Comparison of ENCODE assay signal across 12 cellular contexts in genomic region chr15:66760968-66761722, GRCh38. TPM values are rescaled to one million over a fixed set of nuclear protein-coding genes. Genes with fewer than 3 reads are reported as not detected.
DNase-seq lines count a peak whose midpoint lies in the region; ATAC-seq and TF ChIP-seq lines count a peak whose summit lies in the region.
"Had no signal": no experiment of that assay in that cellular context is flagged by ENCODE, and none has a peak within 500 bp of the region (broad histone marks: within the 10 kb centered on the region; RNA-seq: fewer than 3 reads in every experiment).

No MANE protein-coding gene starts in this region.

- H4K20me1 ChIP-seq in OCI-LY7 (ENCODE audit: insufficient read depth, low read length): no peaks in the 10 kb centered on the region

- no peaks in the 10 kb centered on the region for H3K27me3 Mint-ChIP-seq in chondrocyte (ENCODE audit: low read depth)
- H3K27me3 Mint-ChIP-seq in natural killer cell treated with Interleukin-12 subunit alpha and Interleukin-12 subunit beta and Interleukin-15 and Interleukin-18, amount 100 ng/mL, for 72 hours: peaks cover 38 to 59% of the 10 kb centered on the region in 2 donors

- H3K9me3 Mint-ChIP-seq in chondrocyte (ENCODE audit: low read depth): no peaks in the 10 kb centered on the region
- no peaks in the 10 kb centered on the region for H3K9me3 Mint-ChIP-seq in natural killer cell treated with Interleukin-12 subunit alpha and Interleukin-12 subunit beta and Interleukin-15 and Interleukin-18, amount 100 ng/mL, for 72 hours
- H3K9me3 Mint-ChIP-seq: activated CD4-positive, alpha-beta T cell treated with anti-CD3 and anti-CD28 coated beads, Interleukin-2, amount 10 ng/mL, durations not matched to agents 7 days and 5 days; activated naive CD4-positive, alpha-beta T cell treated with anti-CD3 and anti-CD28 coated beads, Interleukin-2, amount 50 U/mL, for 24 hours had no signal

- DNase-seq in chondrocyte (ENCODE audit: low spot score): peak; percentile 29
- DNase-seq in lower lobe of right lung: peak; percentile 57
- DNase-seq in transverse colon: no peak
- no peak for DNase-seq in OCI-LY7 (ENCODE audit: low spot score)
- no peak for DNase-seq in T-helper 2 cell
- DNase-seq in mesenteric fat pad (ENCODE audit: low spot score): no peak
- no peak for DNase-seq in natural killer cell treated with Interleukin-12 subunit alpha and Interleukin-12 subunit beta and Interleukin-15 and Interleukin-18, amount 100 ng/mL, for 72 hours (ENCODE audit: low spot score)
- DNase-seq: activated CD4-positive, alpha-beta T cell treated with anti-CD3 and anti-CD28 coated beads, Interleukin-2, amount 10 ng/mL, durations not matched to agents 7 days and 5 days; NCI-H2029 treated with DMSO at 0.1 percent for 48 hours; stimulated activated CD4-positive, alpha-beta T cell treated with anti-CD3 and anti-CD28 coated beads, Interleukin-4, amount 100 ng/mL, for 4 hours had no signal

- no peaks in the 10 kb centered on the region for H3K27me3 ChIP-seq in HUES64 (ENCODE audit: insufficient read depth, low read length)
- no peaks in the 10 kb centered on the region for H3K27me3 ChIP-seq in lower lobe of right lung (ENCODE audit: low read depth)
- no peaks in the 10 kb centered on the region for H3K27me3 ChIP-seq in transverse colon

- CTCF ChIA-PET in OCI-LY7 (lab: Charles Lee; ENCODE audit: unreplicated experiment): no interaction called here

- H3K79me2 ChIP-seq in OCI-LY7 (ENCODE audit: insufficient read depth, low read depth, low read length): no peaks in the 10 kb centered on the region

- no peak overlapping the region for H3K9ac ChIP-seq in HUES64 (ENCODE audit: low read depth, low read length)

- BruUV-seq in OCI-LY7 (replicated peaks; lab: Mats Ljungman, UMichigan): no TSS peak

- no peak for TF ChIP-seq POLR2A in transverse colon (IDR thresholded peaks at IDR 0.05)

- in situ Hi-C loops in transverse colon (cut with MboI; ENCODE audit: low pct_ligation_motif_present in 1 of 4, low pct_unique_long_range_greater_than_20kb in 1 of 4, low sequenced_read_pairs in 3 of 4): loop anchor here in 2 of 4 donors (10.0 to 25.0 kb wide), 2 partner anchors 149 to 156 kb away; no protein-coding TSS in a partner anchor

- H3K4me3 Mint-ChIP-seq in chondrocyte (ENCODE audit: unreplicated experiment): no peak overlapping the region
- H3K4me3 Mint-ChIP-seq in natural killer cell treated with Interleukin-12 subunit alpha and Interleukin-12 subunit beta and Interleukin-15 and Interleukin-18, amount 100 ng/mL, for 72 hours: no peak overlapping the region
- H3K4me3 Mint-ChIP-seq: activated CD4-positive, alpha-beta T cell treated with anti-CD3 and anti-CD28 coated beads, Interleukin-2, amount 10 ng/mL, durations not matched to agents 7 days and 5 days; activated naive CD4-positive, alpha-beta T cell treated with anti-CD3 and anti-CD28 coated beads, Interleukin-2, amount 50 U/mL, for 24 hours had no signal

- POLR2A ChIA-PET in OCI-LY7 (lab: Charles Lee): no interaction called here

- no peaks in the 10 kb centered on the region for H3K36me3 Mint-ChIP-seq in chondrocyte (ENCODE audit: low read depth)
- H3K36me3 Mint-ChIP-seq in natural killer cell treated with Interleukin-12 subunit alpha and Interleukin-12 subunit beta and Interleukin-15 and Interleukin-18, amount 100 ng/mL, for 72 hours: no peaks in the 10 kb centered on the region
- H3K36me3 Mint-ChIP-seq: activated naive CD4-positive, alpha-beta T cell treated with anti-CD3 and anti-CD28 coated beads, Interleukin-2, amount 50 U/mL, for 24 hours had no signal

- no peaks in the 10 kb centered on the region for H3K9me2 ChIP-seq in OCI-LY7 (ENCODE audit: insufficient read depth, low read length)

- H3K4me3 ChIP-seq in HUES64 (ENCODE audit: low read length) (no peak overlapping the region), lower lobe of right lung (no peak overlapping the region), transverse colon (no peak overlapping the region), OCI-LY7 (ENCODE audit: low read depth, low read length, poor library complexity, severe bottlenecking) (no peak overlapping the region)

- peak overlapping the region; percentile 87 for H3K27ac Mint-ChIP-seq in chondrocyte (ENCODE audit: unreplicated experiment)
- no peak overlapping the region for H3K27ac Mint-ChIP-seq in natural killer cell treated with Interleukin-12 subunit alpha and Interleukin-12 subunit beta and Interleukin-15 and Interleukin-18, amount 100 ng/mL, for 72 hours
- H3K27ac Mint-ChIP-seq: activated CD4-positive, alpha-beta T cell treated with anti-CD3 and anti-CD28 coated beads, Interleukin-2, amount 10 ng/mL, durations not matched to agents 7 days and 5 days; activated naive CD4-positive, alpha-beta T cell treated with anti-CD3 and anti-CD28 coated beads, Interleukin-2, amount 50 U/mL, for 24 hours had no signal

- 87% methylated on average over 16 of the region's 16 CpGs for WGBS in HUES64
- WGBS in transverse colon (ENCODE audit: low coverage in 1 of 2), 2 donors: 42 to 49% methylated on average over 11 to 16 of the region's 16 CpGs

- peak in 1 of 2 donors; percentile 16 for ATAC-seq in lower lobe of right lung
- ATAC-seq in natural killer cell treated with Interleukin-12 subunit alpha and Interleukin-12 subunit beta and Interleukin-15 and Interleukin-18, amount 100 ng/mL, for 72 hours: no peak

- TF ChIP-seq CTCF in chondrocyte (IDR thresholded peaks at IDR 0.05) (no peak), lower lobe of right lung (IDR thresholded peaks at IDR 0.05) (no peak), transverse colon (IDR thresholded peaks at IDR 0.05) (no peak), OCI-LY7 (conservative IDR thresholded peaks at IDR 0.05; ENCODE audit: low read length) (no peak)

- H3K4me1 Mint-ChIP-seq in chondrocyte (ENCODE audit: low read depth): peaks cover 77% of the 10 kb centered on the region
- H3K4me1 Mint-ChIP-seq in natural killer cell treated with Interleukin-12 subunit alpha and Interleukin-12 subunit beta and Interleukin-15 and Interleukin-18, amount 100 ng/mL, for 72 hours (ENCODE audit: low read depth in 2 of 2): peaks cover 0 to 5% of the 10 kb centered on the region in 2 donors
- H3K4me1 Mint-ChIP-seq: activated naive CD4-positive, alpha-beta T cell treated with anti-CD3 and anti-CD28 coated beads, Interleukin-2, amount 50 U/mL, for 24 hours had no signal

- no peak overlapping the region for H2AFZ ChIP-seq in OCI-LY7 (ENCODE audit: low read length)

- H3K27ac ChIP-seq in HUES64 (ENCODE audit: low read depth, low read length): peak overlapping the region; percentile 26; the same call in 1 of the 2 replicates
- H3K27ac ChIP-seq in lower lobe of right lung: peak overlapping the region; percentile 87
- H3K27ac ChIP-seq in transverse colon: peak overlapping the region; percentile 64 to 75 (median 71)
- H3K27ac ChIP-seq in OCI-LY7 (ENCODE audit: low read depth, low read length, poor library complexity, severe bottlenecking): no peak overlapping the region

- peaks cover 20% of the 10 kb centered on the region for H3K4me1 ChIP-seq in HUES64 (ENCODE audit: insufficient read depth, low read length)
- H3K4me1 ChIP-seq in lower lobe of right lung: peaks cover 99% of the 10 kb centered on the region
- H3K4me1 ChIP-seq in transverse colon: peaks cover 27 to 51% (median 33%) of the 10 kb centered on the region in 4 donors
- H3K4me1 ChIP-seq in OCI-LY7 (ENCODE audit: insufficient read depth, low read length, poor library complexity, severe bottlenecking): no peaks in the 10 kb centered on the region

- intact Hi-C loops in lower lobe of right lung (cut with DNase I): no loop called here
- intact Hi-C loops in transverse colon (cut with DNase I; ENCODE audit: low total_unique reads): no loop called here
- intact Hi-C loops in OCI-LY7 (cut with micrococcal nuclease; ENCODE audit: unreplicated experiment): no loop called here

- no peak overlapping the region for H3K4me2 ChIP-seq in OCI-LY7 (ENCODE audit: low read length)

- no peak for TF ChIP-seq EP300 in transverse colon (IDR thresholded peaks at IDR 0.05; ENCODE audit: low read depth)

- no peaks in the 10 kb centered on the region for H3K9me3 ChIP-seq in HUES64 (ENCODE audit: insufficient read depth, low read depth, low read length)
- H3K9me3 ChIP-seq in lower lobe of right lung: no peaks in the 10 kb centered on the region
- H3K9me3 ChIP-seq in transverse colon: no peaks in the 10 kb centered on the region
- H3K9me3 ChIP-seq in OCI-LY7 (ENCODE audit: low read length): no peaks in the 10 kb centered on the region

- H3K36me3 ChIP-seq in HUES64 (ENCODE audit: insufficient read depth, low read length): no peaks in the 10 kb centered on the region
- H3K36me3 ChIP-seq in lower lobe of right lung: no peaks in the 10 kb centered on the region
- no peaks in the 10 kb centered on the region for H3K36me3 ChIP-seq in transverse colon
- H3K36me3 ChIP-seq in OCI-LY7 (ENCODE audit: insufficient read depth, low read length): no peaks in the 10 kb centered on the region

RNA-seq across cellular contexts. Expression of gene SMAD6, which starts 59.1 kb away (rescaled TPM):
- 3.8 TPM for polyA plus RNA-seq in HUES64 (2013, experiment 1 of 2)
- 4.2 TPM for polyA plus RNA-seq in HUES64 (2013, experiment 2 of 2)
- 5.2 to 29.0 TPM (median 6.6 TPM) in 3 replicates for total RNA-seq in chondrocyte
- 159 TPM for total RNA-seq in lower lobe of right lung
- 100 to 1,000 TPM in 1 of 4 donors, 10 to 100 TPM in 1, 1 to 10 TPM in 2; 6.7 to 214 (median 9.3) TPM for total RNA-seq in transverse colon
- 15.3 and 16.1 TPM in 2 replicates for total RNA-seq in OCI-LY7 (2014; rRNA removed; shearing (Covaris generic))
- 11.8 and 14.6 TPM in 2 replicates for total RNA-seq in OCI-LY7 (2022)
- 32.2 TPM for total RNA-seq in mesenteric fat pad
- total RNA-seq in natural killer cell treated with Interleukin-12 subunit alpha and Interleukin-12 subunit beta and Interleukin-15 and Interleukin-18, amount 100 ng/mL, for 72 hours: 1 to 10 TPM in 1 of 2 donors, under 1 TPM in 1; 0.33 to 1.1 TPM

Comparison
In these comparisons a context has a peak if more than half of its experiments do, and no peak if none do; other contexts are left out.
1. DNase-seq: peak in chondrocyte (single experiment) and lower lobe of right lung (single experiment); none in transverse colon (single experiment), OCI-LY7 (single experiment), T-helper 2 cell (0 of 5), mesenteric fat pad (single experiment) and natural killer cell treated with Interleukin-12 subunit alpha and Interleukin-12 subunit beta and Interleukin-15 and Interleukin-18, amount 100 ng/mL, for 72 hours (single experiment).